In genomic region chr22:20673341-20674195, GRCh38 we compare ENCODE assay signal across 37 cellular contexts.
"Had no signal": no experiment of that assay in that cellular context is flagged by ENCODE, and none has a peak within 500 bp of the region (broad histone marks: within the 10 kb centered on the region; RNA-seq: fewer than 3 reads in every experiment).

No MANE protein-coding gene starts in this region.

- H3K36me3 Mint-ChIP-seq: activated CD4-positive, alpha-beta memory T cell treated with anti-CD3 and anti-CD28 coated beads for 36 hours; activated naive CD4-positive, alpha-beta T cell treated with anti-CD3 and anti-CD28 coated beads, Interleukin-2, amount 50 U/mL, for 72 hours; activated naive CD8-positive, alpha-beta T cell treated with anti-CD3 and anti-CD28 coated beads for 36 hours; brain had no signal

- H3K4me1 ChIP-seq: ascending aorta had no signal

- H3K9me3 ChIP-seq: ascending aorta had no signal

- FAIRE-seq: bronchial epithelial cell, TTC549 had no signal

- H3K27ac Mint-ChIP-seq: activated B cell treated with CpG ODN at 0.5 μM for 24 hours; activated CD4-positive, alpha-beta memory T cell treated with anti-CD3 and anti-CD28 coated beads for 36 hours; activated CD8-positive, alpha-beta T cell treated with anti-CD3 and anti-CD28 coated beads for 36 hours; activated naive CD4-positive, alpha-beta T cell treated with anti-CD3 and anti-CD28 coated beads for 36 hours; activated naive CD4-positive, alpha-beta T cell treated with anti-CD3 and anti-CD28 coated beads, Interleukin-2, amount 50 U/mL, for 72 hours; activated naive CD8-positive, alpha-beta T cell treated with anti-CD3 and anti-CD28 coated beads for 36 hours; activated T-cell treated with anti-CD3 and anti-CD28 coated beads, Interleukin-2, amount 50 U/mL, for 72 hours; activated T-helper 1 cell treated with anti-CD3 and anti-CD28 coated beads, Interleukin-12 subunit alpha, Interleukin-12 subunit beta, Interleukin-2, Interleukin-4 antibody, amounts not matched to agents 30 ng/mL and 10 ng/mL and 1 ng/mL, durations not matched to agents 14 hours and 24 hours and 36 hours; activated T-helper 17 cell treated with anti-CD3 and anti-CD28 coated beads, Interleukin-2, amount 50 U/mL, for 72 hours; brain; T-helper 1 cell treated with Interleukin-12 subunit alpha and Interleukin-12 subunit beta and Interleukin-4 antibody, amounts not matched to agents 30 μg/mL and 1 μg/mL, for 36 hours; T-helper 2 cell treated with Interferon-gamma antibody and Interleukin-4, amounts not matched to agents 5 μg/mL and 100 μg/mL, for 36 hours had no signal

- H3K27me3 ChIP-seq: cardiac muscle cell had no signal

- H3K4me1 Mint-ChIP-seq: activated B cell treated with CpG ODN at 0.5 μM for 24 hours; activated naive CD8-positive, alpha-beta T cell treated with anti-CD3 and anti-CD28 coated beads for 36 hours; activated T-helper 17 cell treated with anti-CD3 and anti-CD28 coated beads, Interleukin-2, amount 50 U/mL, for 72 hours; brain; central memory CD8-positive, alpha-beta T cell had no signal

- ATAC-seq: activated CD8-positive, alpha-beta T cell treated with anti-CD3 and anti-CD28 coated beads for 36 hours; activated naive CD4-positive, alpha-beta T cell treated with anti-CD3 and anti-CD28 coated beads, Interleukin-2, amount 50 U/mL, for 72 hours; activated T-cell treated with anti-CD3 and anti-CD28 coated beads, Interleukin-2, amount 50 U/mL, for 4 hours; activated T-cell treated with anti-CD3 and anti-CD28 coated beads, Interleukin-2, amount 50 U/mL, for 72 hours; activated T-helper 17 cell treated with anti-CD3 and anti-CD28 coated beads, Interleukin-2, amount 50 U/mL, for 72 hours had no signal

- H3K36me3 ChIP-seq: ascending aorta, cardiac muscle cell had no signal

- H3K27ac ChIP-seq: ascending aorta, cardiac muscle cell, VCaP had no signal

- H3K9me3 Mint-ChIP-seq: activated B cell treated with CpG ODN at 0.5 μM for 24 hours; activated CD4-positive, alpha-beta memory T cell treated with anti-CD3 and anti-CD28 coated beads for 36 hours; activated CD8-positive, alpha-beta T cell treated with anti-CD3 and anti-CD28 coated beads for 36 hours; activated naive CD4-positive, alpha-beta T cell treated with anti-CD3 and anti-CD28 coated beads for 36 hours; activated naive CD4-positive, alpha-beta T cell treated with anti-CD3 and anti-CD28 coated beads, Interleukin-2, amount 50 U/mL, for 72 hours; activated naive CD8-positive, alpha-beta T cell treated with anti-CD3 and anti-CD28 coated beads for 36 hours; activated T-cell treated with anti-CD3 and anti-CD28 coated beads, Interleukin-2, amount 50 U/mL, for 4 hours; activated T-cell treated with anti-CD3 and anti-CD28 coated beads, Interleukin-2, amount 50 U/mL, for 72 hours; activated T-helper 1 cell treated with anti-CD3 and anti-CD28 coated beads, Interleukin-12 subunit alpha, Interleukin-12 subunit beta, Interleukin-2, Interleukin-4 antibody, amounts not matched to agents 30 ng/mL and 10 ng/mL and 1 ng/mL, durations not matched to agents 14 hours and 24 hours and 36 hours; activated T-helper 17 cell treated with anti-CD3 and anti-CD28 coated beads, Interleukin-2, amount 50 U/mL, for 72 hours; central memory CD8-positive, alpha-beta T cell; T-helper 1 cell treated with Interleukin-12 subunit alpha and Interleukin-12 subunit beta and Interleukin-4 antibody, amounts not matched to agents 30 μg/mL and 1 μg/mL, for 36 hours; T-helper 2 cell treated with Interferon-gamma antibody and Interleukin-4, amounts not matched to agents 5 μg/mL and 100 μg/mL, for 36 hours had no signal

- H3K4me3 ChIP-seq: ascending aorta, cardiac muscle cell had no signal

- DNase-seq: activated B cell treated with CpG ODN at 0.5 μM for 24 hours; activated CD4-positive, alpha-beta memory T cell treated with anti-CD3 and anti-CD28 coated beads for 36 hours; activated CD4-positive, alpha-beta T cell treated with anti-CD3 and anti-CD28 coated beads for 48 hours; activated CD4-positive, alpha-beta T cell treated with anti-CD3 and anti-CD28 coated beads, Interleukin-2, amount 50 U/mL, for 1 hour; activated CD4-positive, alpha-beta T cell treated with anti-CD3 and anti-CD28 coated beads, Interleukin-2, amount 50 U/mL, for 4 hours; activated CD4-positive, CD25-positive, alpha-beta regulatory T cell treated with anti-CD3 and anti-CD28 coated beads, Interleukin-2, amount 50 U/mL, for 72 hours; activated CD8-positive, alpha-beta memory T cell treated with anti-CD3 and anti-CD28 coated beads, Interleukin-2, amount 50 U/mL, for 4 hours; activated CD8-positive, alpha-beta T cell treated with anti-CD3 and anti-CD28 coated beads for 36 hours; activated effector memory CD4-positive, alpha-beta T cell treated with anti-CD3 and anti-CD28 coated beads, Interleukin-2, amount 50 U/mL, for 16 hours; activated gamma-delta T cell treated with Interleukin-2 at 50 U/mL for 16 hours; activated naive CD4-positive, alpha-beta T cell; activated naive CD4-positive, alpha-beta T cell treated with anti-CD3 and anti-CD28 coated beads for 36 hours; activated naive CD4-positive, alpha-beta T cell treated with anti-CD3 and anti-CD28 coated beads, Interleukin-2, amount 50 U/mL, for 16 hours; activated naive CD8-positive, alpha-beta T cell treated with anti-CD3 and anti-CD28 coated beads for 36 hours; activated T-cell treated with anti-CD3 and anti-CD28 coated beads for 4 hours; activated T-cell treated with anti-CD3 and anti-CD28 coated beads, Interleukin-2, amount 50 U/mL, for 1 hour; activated T-cell treated with anti-CD3 and anti-CD28 coated beads, Interleukin-2, amount 50 U/mL, for 4 hours; activated T-cell treated with anti-CD3 and anti-CD28 coated beads, Interleukin-2, amount 50 U/mL, for 72 hours; amygdala; anterior cingulate cortex; caudate nucleus; cerebellar nuclear complex; T-helper 1 cell; T-helper 2 cell; T-helper 9 cell had no signal

- H3K4me3 Mint-ChIP-seq: activated B cell treated with CpG ODN at 0.5 μM for 24 hours; activated CD4-positive, alpha-beta memory T cell treated with anti-CD3 and anti-CD28 coated beads for 36 hours; activated CD8-positive, alpha-beta T cell treated with anti-CD3 and anti-CD28 coated beads for 36 hours; activated naive CD4-positive, alpha-beta T cell treated with anti-CD3 and anti-CD28 coated beads for 36 hours; activated naive CD8-positive, alpha-beta T cell treated with anti-CD3 and anti-CD28 coated beads for 36 hours; activated T-cell treated with anti-CD3 and anti-CD28 coated beads, Interleukin-2, amount 50 U/mL, for 4 hours; activated T-cell treated with anti-CD3 and anti-CD28 coated beads, Interleukin-2, amount 50 U/mL, for 72 hours; activated T-helper 1 cell treated with anti-CD3 and anti-CD28 coated beads, Interleukin-12 subunit alpha, Interleukin-12 subunit beta, Interleukin-2, Interleukin-4 antibody, amounts not matched to agents 30 ng/mL and 10 ng/mL and 1 ng/mL, durations not matched to agents 14 hours and 24 hours and 36 hours; activated T-helper 17 cell treated with anti-CD3 and anti-CD28 coated beads, Interleukin-2, amount 50 U/mL, for 72 hours; brain; central memory CD8-positive, alpha-beta T cell; T-helper 1 cell treated with Interleukin-12 subunit alpha and Interleukin-12 subunit beta and Interleukin-4 antibody, amounts not matched to agents 30 μg/mL and 1 μg/mL, for 36 hours; T-helper 2 cell treated with Interferon-gamma antibody and Interleukin-4, amounts not matched to agents 5 μg/mL and 100 μg/mL, for 36 hours had no signal
